14 cellular contexts compared by ENCODE assay signal in genomic region chr15:75542386-75542797, GRCh38. TPM values are rescaled to one million over a fixed set of nuclear protein-coding genes. Genes with fewer than 3 reads are reported as not detected.
A peak's percentile ranks its signal among the peaks of the same experiment; 100 is the strongest.
DNase-seq lines count a peak whose midpoint lies in the region; ATAC-seq, FAIRE-seq and TF ChIP-seq lines count a peak whose summit lies in the region.
"Had no signal": no experiment of that assay in that cellular context is flagged by ENCODE, and none has a peak within 500 bp of the region (broad histone marks: within the 10 kb centered on the region; RNA-seq: fewer than 3 reads in every experiment).

No MANE protein-coding gene starts in this region.

- peak; percentile 81 for FAIRE-seq in GM12878 (lab: Jason Lieb, UNC)
- FAIRE-seq in small intestine (lab: Jason Lieb, UNC), result no peak

- RAD21 ChIA-PET in GM12878 (lab: Charles Lee; ENCODE audit: unreplicated experiment), result no interaction called here

- POLR2A ChIA-PET in HEK293 (lab: Yijun Ruan, JAX), result no interaction called here
- POLR2A ChIA-PET in GM12878 (lab: Charles Lee), result no interaction called here

- H3K9me3 ChIP-seq in HEK293 (ENCODE audit: control insufficient read depth, insufficient read depth, low read depth, low read length) (no peaks in the 10 kb centered on the region), GM12878 (replicated peaks; ENCODE audit: control insufficient read depth, insufficient read depth, low read length) (no peaks in the 10 kb centered on the region), right cardiac atrium (ENCODE audit: control insufficient read depth, low read length) (no peaks in the 10 kb centered on the region), small intestine (ENCODE audit: control insufficient read depth, low read depth) (no peaks in the 10 kb centered on the region), mucosa of descending colon (no peaks in the 10 kb centered on the region)
- H3K9me3 ChIP-seq: Peyer's patch had no signal

- H2AFZ ChIP-seq in GM12878 (ENCODE audit: control insufficient read depth, low read depth, low read length), result no peak overlapping the region

- intact Hi-C loops in GM12878 (cut with micrococcal nuclease; ENCODE audit: unreplicated experiment), result no loop called here
- intact Hi-C loops in right cardiac atrium (cut with DNase I), result no loop called here
- intact Hi-C loops in mucosa of descending colon (cut with DNase I, micrococcal nuclease), result no loop called here

- DNase-seq in GM12878 (ENCODE audit: low read depth, low spot score) (no peak), right cardiac atrium (no peak), small intestine (peak; percentile 18), mucosa of descending colon (no peak), NCI-H146 treated with DMSO at 0.1 percent for 48 hours (lab: John Stamatoyannopoulos, UW; ENCODE audit: unreplicated experiment) (no peak), NCI-H187 (lab: John Stamatoyannopoulos, UW) (no peak)
- DNase-seq in stimulated activated CD4-positive, alpha-beta T cell treated with anti-CD3 and anti-CD28 coated beads, Interleukin-15, amount 100 ng/mL, for 24 hours, result no peak
- DNase-seq: CD8-positive, alpha-beta T cell; naive thymus-derived CD4-positive, alpha-beta T cell; NCI-H2107; stimulated activated CD8-positive, alpha-beta memory T cell treated with anti-CD3 and anti-CD28 coated beads, Interleukin-4, amount 100 ng/mL, for 48 hours had no signal

- H3K36me3 ChIP-seq in HEK293 (ENCODE audit: control insufficient read depth in 2 of 2, insufficient read depth in 1 of 2, low read length in 2 of 2), result no peaks in the 10 kb centered on the region; a peak in 1 of 3 replicates
- H3K36me3 ChIP-seq in GM12878 (ENCODE audit: control insufficient read depth in 2 of 2, insufficient read depth in 2 of 2, low read length in 1 of 2), result no peaks in the 10 kb centered on the region
- no peaks in the 10 kb centered on the region for H3K36me3 ChIP-seq in small intestine (ENCODE audit: control insufficient read depth in 2 of 2, insufficient read depth in 2 of 2, low read length in 2 of 2)
- H3K36me3 ChIP-seq in mucosa of descending colon (ENCODE audit: low read depth), result no peaks in the 10 kb centered on the region
- H3K36me3 ChIP-seq: Peyer's patch had no signal

- in situ Hi-C loops in GM12878 (cut with MboI), result no loop called here

- H3K9ac ChIP-seq in GM12878 (ENCODE audit: control insufficient read depth, insufficient read depth, low read length), result no peak overlapping the region

- TF ChIP-seq RAD21 in GM12878 (IDR thresholded peaks at IDR 0.05; ENCODE audit: insufficient read depth, low read depth, low read length), result no peak

- no peak overlapping the region for H3K4me2 ChIP-seq in GM12878 (ENCODE audit: control insufficient read depth, insufficient read depth)

- no peak for TF ChIP-seq CTCF in HEK293 (tag by site-specific recombination; IDR thresholded peaks at IDR 0.05)
- no peak for TF ChIP-seq CTCF in GM12878 (IDR thresholded peaks at IDR 0.05 in 2 of 3, conservative IDR thresholded peaks at IDR 0.05 in 1 of 3; ENCODE audit: control insufficient read depth in 2 of 3, extremely low read depth in 1 of 3, insufficient read depth in 1 of 3, low read depth in 3 of 3, low read length in 3 of 3)
- no peak for TF ChIP-seq CTCF in mucosa of descending colon (IDR thresholded peaks at IDR 0.05)

- 21% methylated on average over 2 of the region's 2 CpGs for WGBS in GM12878 (ENCODE audit: insufficient coverage, insufficient replicate concordance, low lambda C conversion rate, missing lambda C conversion rate)
- 27% methylated on average over 2 of the region's 2 CpGs for WGBS in right cardiac atrium
- WGBS in small intestine, 3 donors, result 37 to 56% (median 44%) methylated on average over 2 of the region's 2 CpGs

- H3K4me1 ChIP-seq in HEK293 (ENCODE audit: control insufficient read depth, insufficient read depth, low read length), result peaks cover 23% of the 10 kb centered on the region
- no peaks in the 10 kb centered on the region for H3K4me1 ChIP-seq in GM12878 (ENCODE audit: control insufficient read depth, insufficient read depth, low read length)
- H3K4me1 ChIP-seq in right cardiac atrium (ENCODE audit: control insufficient read depth, insufficient read depth, low read length), result peaks cover 4% of the 10 kb centered on the region
- H3K4me1 ChIP-seq in small intestine (ENCODE audit: control insufficient read depth in 2 of 2, insufficient read depth in 1 of 2, low read depth in 1 of 2, low read length in 1 of 2), result peaks cover 7 to 11% of the 10 kb centered on the region in 2 donors
- H3K4me1 ChIP-seq in mucosa of descending colon (ENCODE audit: low read depth), result peaks cover 21% of the 10 kb centered on the region

- no peak for TF ChIP-seq POLR2A in GM12878 (IDR thresholded peaks at IDR 0.05; ENCODE audit: low read depth, low read length)

- H3K27ac ChIP-seq in HEK293 (ENCODE audit: extremely low read depth, low read depth, low read length) (no peak overlapping the region), GM12878 (ENCODE audit: control insufficient read depth, insufficient read depth) (no peak overlapping the region), right cardiac atrium (ENCODE audit: low read length) (peak overlapping the region; percentile 61), small intestine (ENCODE audit: low read depth in 1 of 2, low read length in 1 of 2) (peak overlapping the region; percentile 10 to 55)
- H3K27ac ChIP-seq: VCaP had no signal

- peaks cover 3% of the 10 kb centered on the region for H3K79me2 ChIP-seq in GM12878 (ENCODE audit: control insufficient read depth, insufficient read depth, low read length)

- SMC1A ChIA-PET in GM12878 (lab: Charles Lee; ENCODE audit: uncharacterized antibody, unreplicated experiment), result no interaction called here

- CTCF ChIA-PET in HEK293 (lab: Yijun Ruan, JAX) (interaction anchor here (1.3 to 1.5 kb wide), 2 partner anchors 10 to 28 kb away, joined by 3 read pairs; no protein-coding TSS in a partner anchor), GM12878 (lab: Yijun Ruan, JAX) (no interaction called here)

- no TSS peak for BruUV-seq in GM12878 (replicated peaks; lab: Mats Ljungman, UMichigan)

- no peaks in the 10 kb centered on the region for H3K27me3 ChIP-seq in GM12878 (replicated peaks in 1 of 2; ENCODE audit: control insufficient read depth in 2 of 2, insufficient read depth in 2 of 2, low read length in 1 of 2)
- no peaks in the 10 kb centered on the region for H3K27me3 ChIP-seq in right cardiac atrium (ENCODE audit: control insufficient read depth, insufficient read depth)
- H3K27me3 ChIP-seq in small intestine (ENCODE audit: control insufficient read depth in 2 of 2, insufficient read depth in 2 of 2, low read length in 2 of 2), result no peaks in the 10 kb centered on the region
- H3K27me3 ChIP-seq: Peyer's patch had no signal

- ATAC-seq in GM12878, result no peak
- peak; percentile 50 to 62 for ATAC-seq in right cardiac atrium
- ATAC-seq in mucosa of descending colon, result no peak
- ATAC-seq: CD8-positive, alpha-beta T cell; naive thymus-derived CD4-positive, alpha-beta T cell had no signal

- H3K4me3 ChIP-seq in HEK293 (ENCODE audit: low read depth, low read length) (no peak overlapping the region), GM12878 (no peak overlapping the region), right cardiac atrium (ENCODE audit: low read length) (no peak overlapping the region), small intestine (ENCODE audit: low read depth in 1 of 2, low read length in 2 of 2) (no peak overlapping the region), mucosa of descending colon (no peak overlapping the region)
- H3K4me3 ChIP-seq: Peyer's patch had no signal

- TF ChIP-seq EP300 in GM12878 (IDR thresholded peaks at IDR 0.05; ENCODE audit: borderline replicate concordance in 1 of 2, control insufficient read depth in 1 of 2, low read depth in 2 of 2, low read length in 2 of 2), result no peak

- H4K20me1 ChIP-seq in GM12878 (ENCODE audit: control insufficient read depth, insufficient read depth), result no peaks in the 10 kb centered on the region

TF ChIP-seq in GM12878, 131 proteins besides CTCF, POLR2A, EP300 and RAD21 (continues in another document):
- no peak for TF ChIP-seq LARP7 (IDR thresholded peaks at IDR 0.05)
- TF ChIP-seq ETV6 (conservative IDR thresholded peaks at IDR 0.05 in 1 of 2, IDR thresholded peaks at IDR 0.05 in 1 of 2; ENCODE audit: borderline replicate concordance in 1 of 2, low read depth in 1 of 2), result no peak
- no peak for TF ChIP-seq KDM1A (IDR thresholded peaks at IDR 0.05; ENCODE audit: borderline replicate concordance)
- TF ChIP-seq EZH2 (IDR thresholded peaks at IDR 0.05; ENCODE audit: borderline replicate concordance, control insufficient read depth, low read depth, low read length), result no peak

RNA-seq across cellular contexts. Expression of gene PTPN9, which starts 36.7 kb away (rescaled TPM):
- total RNA-seq in GM12878 (2013; cell fraction: nucleolus; rRNA removed), result 15.1 and 16.9 TPM in 2 replicates
- total RNA-seq in GM12878 (2014; rRNA removed), result 18.2 and 19.5 TPM in 2 replicates
- total RNA-seq in GM12878 (2014; rRNA removed; fragmentation: Illumina TruSeq; extraction: Trizol), result 17.3 and 17.9 TPM in 2 replicates
- total RNA-seq in GM12878 (2021), result 25.2 and 29.1 TPM in 2 replicates
- polyA plus RNA-seq in GM12878 (2011; ENCODE audit: low read depth), result 9.3 TPM
- polyA plus RNA-seq in GM12878 (2011; rRNA removed), result 21.9 and 25.7 TPM in 2 replicates
- polyA plus RNA-seq in GM12878 (2011; cell fraction: cytosol; rRNA removed), result 24.2 and 28.7 TPM in 2 replicates
- polyA plus RNA-seq in GM12878 (2011; cell fraction: nucleus; rRNA removed), result 12.0 and 13.2 TPM in 2 replicates
- polyA plus RNA-seq in GM12878 (2012), result 12.9 and 13.2 TPM in 2 replicates
- polyA plus RNA-seq in GM12878 (2014; fragmentation: Illumina TruSeq; extraction: Trizol), result 25.5 and 30.2 TPM in 2 replicates
- polyA plus RNA-seq in GM12878 (2014; fragmentation: Nextera tagmentation; extraction: Ambion mirVana), result 1 to 10 TPM; 7.8 to 8.9 TPM
- polyA plus RNA-seq in GM12878 (2014; rRNA removed), result 19.4 and 24.3 TPM in 2 replicates
- 10 to 100 TPM; 11.7 to 18.7 TPM for polyA plus RNA-seq in GM12878 (2016; fragmentation: Nextera tagmentation; extraction: Ambion mirVana)
- polyA minus RNA-seq in GM12878 (2011; rRNA and poly(A)+ RNA removed), result 27.9 and 33.5 TPM in 2 replicates
- polyA minus RNA-seq in GM12878 (2011; cell fraction: cytosol; rRNA and poly(A)+ RNA removed), result 8.9 and 10.0 TPM in 2 replicates
- polyA minus RNA-seq in GM12878 (2011; cell fraction: nucleus; rRNA and poly(A)+ RNA removed), result 7.4 and 7.7 TPM in 2 replicates
- 10 to 100 TPM in 1 of 4 donors, 1 to 10 TPM in 3; 8.9 to 16.0 (median 9.6) TPM for total RNA-seq in right cardiac atrium
- 4.5 TPM for polyA plus RNA-seq in right cardiac atrium
- polyA plus RNA-seq in small intestine, result 10 to 100 TPM; 19.7 to 21.0 (median 20.3) TPM
- 10 to 100 TPM; 32.0 to 47.1 (median 36.8) TPM for total RNA-seq in mucosa of descending colon

Comparison
In these comparisons a context has a peak if more than half of its experiments do, and no peak if none do; other contexts are left out.
1. H3K27ac ChIP-seq: peak in right cardiac atrium (single experiment) and small intestine (2 of 2); none in HEK293 (single experiment) and GM12878 (single experiment).
2. ATAC-seq: peak in right cardiac atrium (2 of 2); none in GM12878 (single experiment) and mucosa of descending colon (single experiment).